In genomic region chr5:162593881-162594280, GRCh38 we compare ENCODE assay signal across 10 cellular contexts.
DNase-seq lines count a peak whose midpoint lies in the region; ATAC-seq and TF ChIP-seq lines count a peak whose summit lies in the region.
"Had no signal": no experiment of that assay in that cellular context is flagged by ENCODE, and none has a peak within 500 bp of the region (broad histone marks: within the 10 kb centered on the region; RNA-seq: fewer than 3 reads in every experiment).

No MANE protein-coding gene starts in this region.

- H3K27me3 ChIP-seq in foreskin keratinocyte = no peaks in the 10 kb centered on the region

- H3K36me3 Mint-ChIP-seq in activated CD4-positive, alpha-beta memory T cell treated with anti-CD3 and anti-CD28 coated beads for 36 hours = no peaks in the 10 kb centered on the region

- H3K4me1 ChIP-seq in foreskin keratinocyte = no peaks in the 10 kb centered on the region

- peak; percentile 15 for DNase-seq in D341Med (ENCODE audit: low spot score)
- peak; percentile 40 for DNase-seq in NAMALWA (ENCODE audit: low spot score)
- no peak for DNase-seq in foreskin keratinocyte
- DNase-seq in NCI-H1436 treated with DMSO at 0.1 percent for 48 hours (lab: John Stamatoyannopoulos, UW) = no peak
- DNase-seq in dermis blood vessel endothelial cell = no peak
- DNase-seq in activated CD4-positive, alpha-beta memory T cell treated with anti-CD3 and anti-CD28 coated beads for 36 hours = no peak
- no peak for DNase-seq in CD1c-positive myeloid dendritic cell (ENCODE audit: extremely low spot score)
- DNase-seq: EL, NCI-H187 treated with DMSO at 0.1 percent for 48 hours had no signal

- H3K27me3 Mint-ChIP-seq in activated CD4-positive, alpha-beta memory T cell treated with anti-CD3 and anti-CD28 coated beads for 36 hours = no peaks in the 10 kb centered on the region

- H3K9me3 Mint-ChIP-seq in activated CD4-positive, alpha-beta memory T cell treated with anti-CD3 and anti-CD28 coated beads for 36 hours = peaks cover 3% of the 10 kb centered on the region

- peak; percentile 69 for ATAC-seq in GM19467 (IDR thresholded peaks at IDR 0.05; ENCODE audit: unreplicated experiment)
- no peak for ATAC-seq in foreskin keratinocyte

- peak; percentile 22 for TF ChIP-seq CTCF in foreskin keratinocyte (conservative IDR thresholded peaks at IDR 0.05)

- no peak overlapping the region for H3K27ac ChIP-seq in foreskin keratinocyte

- CTCF ChIA-PET in activated CD4-positive, alpha-beta memory T cell treated with anti-CD3 and anti-CD28 coated beads for 36 hours (lab: Charles Lee) = no interaction called here

- no peaks in the 10 kb centered on the region for H3K4me1 Mint-ChIP-seq in activated CD4-positive, alpha-beta memory T cell treated with anti-CD3 and anti-CD28 coated beads for 36 hours (ENCODE audit: low read depth)

- intact Hi-C loops in activated CD4-positive, alpha-beta memory T cell treated with anti-CD3 and anti-CD28 coated beads for 36 hours (cut with micrococcal nuclease) = no loop called here

- H3K27ac Mint-ChIP-seq in activated CD4-positive, alpha-beta memory T cell treated with anti-CD3 and anti-CD28 coated beads for 36 hours = no peak overlapping the region

- no peak overlapping the region for H3K4me3 Mint-ChIP-seq in activated CD4-positive, alpha-beta memory T cell treated with anti-CD3 and anti-CD28 coated beads for 36 hours

- POLR2A ChIA-PET in activated CD4-positive, alpha-beta memory T cell treated with anti-CD3 and anti-CD28 coated beads for 36 hours (lab: Charles Lee) = no interaction called here

Comparison
In these comparisons a context has a peak if more than half of its experiments do, and no peak if none do; other contexts are left out.
1. DNase-seq: peak in D341Med (single experiment) and NAMALWA (single experiment); none in foreskin keratinocyte (0 of 2), NCI-H1436 treated with DMSO at 0.1 percent for 48 hours (single experiment), dermis blood vessel endothelial cell (single experiment), activated CD4-positive, alpha-beta memory T cell treated with anti-CD3 and anti-CD28 coated beads for 36 hours (single experiment) and CD1c-positive myeloid dendritic cell (single experiment).